ENCODE assay signal across 9 cellular contexts in genomic region chr7:901388-902154, GRCh38. TPM values are rescaled to one million over a fixed set of nuclear protein-coding genes. Genes with fewer than 3 reads are reported as not detected.
DNase-seq lines count a peak whose midpoint lies in the region; ATAC-seq and TF ChIP-seq lines count a peak whose summit lies in the region.
"Had no signal": no experiment of that assay in that cellular context is flagged by ENCODE, and none has a peak within 500 bp of the region (broad histone marks: within the 10 kb centered on the region; RNA-seq: fewer than 3 reads in every experiment).

No MANE protein-coding gene starts in this region.

- no peak overlapping the region for H3K4me3 Mint-ChIP-seq in GM23338
- no peak overlapping the region for H3K4me3 Mint-ChIP-seq in activated T-helper 1 cell treated with anti-CD3 and anti-CD28 coated beads, Interleukin-12 subunit alpha, Interleukin-12 subunit beta, Interleukin-2, Interleukin-4 antibody, amounts not matched to agents 30 ng/mL and 10 ng/mL and 1 ng/mL, durations not matched to agents 14 hours and 24 hours and 36 hours

- H3K36me3 Mint-ChIP-seq in GM23338 (ENCODE audit: low read depth), result peaks cover 2% of the 10 kb centered on the region; the same call in 2 of the 3 replicates
- H3K36me3 Mint-ChIP-seq in activated T-helper 1 cell treated with anti-CD3 and anti-CD28 coated beads, Interleukin-12 subunit alpha, Interleukin-12 subunit beta, Interleukin-2, Interleukin-4 antibody, amounts not matched to agents 30 ng/mL and 10 ng/mL and 1 ng/mL, durations not matched to agents 14 hours and 24 hours and 36 hours (ENCODE audit: low read depth), result peaks cover 2% of the 10 kb centered on the region
- H3K36me3 Mint-ChIP-seq: naive B cell had no signal

- H3K27me3 ChIP-seq in BLaER1 (peaks cover 21% of the 10 kb centered on the region), GM23338 (ENCODE audit: insufficient read depth) (peaks cover 8% of the 10 kb centered on the region)

- H3K27ac ChIP-seq in BLaER1, result no peak overlapping the region
- H3K27ac ChIP-seq in GM23338 (ENCODE audit: low read depth), result no peak overlapping the region

- no peaks in the 10 kb centered on the region for H3K9me3 Mint-ChIP-seq in GM23338
- no peaks in the 10 kb centered on the region for H3K9me3 Mint-ChIP-seq in activated T-helper 1 cell treated with anti-CD3 and anti-CD28 coated beads, Interleukin-12 subunit alpha, Interleukin-12 subunit beta, Interleukin-2, Interleukin-4 antibody, amounts not matched to agents 30 ng/mL and 10 ng/mL and 1 ng/mL, durations not matched to agents 14 hours and 24 hours and 36 hours
- H3K9me3 Mint-ChIP-seq: naive B cell had no signal

- H3K79me2 ChIP-seq in GM23338 (replicated peaks; ENCODE audit: insufficient read depth), result no peaks in the 10 kb centered on the region

- TF ChIP-seq CTCF in GM23338 (conservative IDR thresholded peaks at IDR 0.05; ENCODE audit: low read depth in 2 of 2), result no peak

- ATAC-seq in GM23338 (peak; percentile 83), Right ventricle myocardium superior (ENCODE audit: poor library complexity) (peak; percentile 47), HG03280 (IDR thresholded peaks at IDR 0.05; ENCODE audit: unreplicated experiment) (no peak), GM21423 (IDR thresholded peaks at IDR 0.05; ENCODE audit: unreplicated experiment) (no peak)

- peaks cover 17% of the 10 kb centered on the region for H3K27me3 Mint-ChIP-seq in GM23338 (ENCODE audit: insufficient read depth, low read depth, poor library complexity)
- H3K27me3 Mint-ChIP-seq in activated T-helper 1 cell treated with anti-CD3 and anti-CD28 coated beads, Interleukin-12 subunit alpha, Interleukin-12 subunit beta, Interleukin-2, Interleukin-4 antibody, amounts not matched to agents 30 ng/mL and 10 ng/mL and 1 ng/mL, durations not matched to agents 14 hours and 24 hours and 36 hours (ENCODE audit: insufficient read depth), result peaks cover 5% of the 10 kb centered on the region

- H3K4me3 ChIP-seq in BLaER1 (no peak overlapping the region), GM23338 (peak overlapping the region; percentile 39; the same call in 1 of the 2 replicates)

- H3K9ac ChIP-seq in BLaER1, result no peak overlapping the region; the same call in 1 of the 2 replicates

- H3K4me2 ChIP-seq in BLaER1, result peak overlapping the region; percentile 52
- H3K4me2 ChIP-seq in GM23338, result peak overlapping the region; percentile 70; the same call in 1 of the 2 replicates

- no peak overlapping the region for H3K27ac Mint-ChIP-seq in GM23338
- no peak overlapping the region for H3K27ac Mint-ChIP-seq in activated T-helper 1 cell treated with anti-CD3 and anti-CD28 coated beads, Interleukin-12 subunit alpha, Interleukin-12 subunit beta, Interleukin-2, Interleukin-4 antibody, amounts not matched to agents 30 ng/mL and 10 ng/mL and 1 ng/mL, durations not matched to agents 14 hours and 24 hours and 36 hours

- intact Hi-C loops in activated T-helper 1 cell treated with anti-CD3 and anti-CD28 coated beads, Interleukin-12 subunit alpha, Interleukin-12 subunit beta, Interleukin-2, Interleukin-4 antibody, amounts not matched to agents 30 ng/mL and 10 ng/mL and 1 ng/mL, durations not matched to agents 14 hours and 24 hours and 36 hours (cut with micrococcal nuclease), result loop anchor here (1.0 kb wide), 2 partner anchors 74 to 143 kb away; partner anchors contain the start of genes COX19 and GPR146
- intact Hi-C loops in Right ventricle myocardium superior (cut with DNase I), result no loop called here

- no peaks in the 10 kb centered on the region for H3K9me2 ChIP-seq in GM23338 (ENCODE audit: insufficient read depth)

- H3K4me1 ChIP-seq in BLaER1 (peaks cover 23% of the 10 kb centered on the region), GM23338 (ENCODE audit: insufficient read depth) (no peaks in the 10 kb centered on the region)

- H4K20me1 ChIP-seq in BLaER1 (peaks cover 69% of the 10 kb centered on the region), GM23338 (replicated peaks; ENCODE audit: insufficient read depth) (no peaks in the 10 kb centered on the region)

- peak overlapping the region; percentile 90; the same call in 1 of the 2 replicates for H2AFZ ChIP-seq in GM23338

- H3K9me3 ChIP-seq in BLaER1, result no peaks in the 10 kb centered on the region

- H3K36me3 ChIP-seq in BLaER1, result peaks cover 70% of the 10 kb centered on the region
- H3K36me3 ChIP-seq in GM23338 (ENCODE audit: insufficient read depth), result no peaks in the 10 kb centered on the region

- H3K4me1 Mint-ChIP-seq in GM23338, result no peaks in the 10 kb centered on the region; the same call in 2 of the 3 replicates
- no peaks in the 10 kb centered on the region for H3K4me1 Mint-ChIP-seq in activated T-helper 1 cell treated with anti-CD3 and anti-CD28 coated beads, Interleukin-12 subunit alpha, Interleukin-12 subunit beta, Interleukin-2, Interleukin-4 antibody, amounts not matched to agents 30 ng/mL and 10 ng/mL and 1 ng/mL, durations not matched to agents 14 hours and 24 hours and 36 hours (ENCODE audit: low read depth)

- DNase-seq in GM23338 (ENCODE audit: low spot score), result peak; percentile 92
- peak; percentile 58 for DNase-seq in NCI-H748 treated with DMSO at 0.1 percent for 48 hours (lab: John Stamatoyannopoulos, UW)
- peak; percentile 37 for DNase-seq in activated T-helper 1 cell treated with anti-CD3 and anti-CD28 coated beads, Interleukin-12 subunit alpha, Interleukin-12 subunit beta, Interleukin-2, Interleukin-4 antibody, amounts not matched to agents 30 ng/mL and 10 ng/mL and 1 ng/mL, durations not matched to agents 14 hours and 24 hours and 36 hours (ENCODE audit: low spot score)
- peak; percentile 86 for DNase-seq in Right ventricle myocardium superior
- peak; percentile 13 for DNase-seq in pulmonary artery endothelial cell (ENCODE audit: low read depth, low spot score)
- DNase-seq: naive B cell had no signal

- H3F3A ChIP-seq in GM23338 (replicated peaks; ENCODE audit: low read depth), result 0 out of 2 replicates have a peak, but pooled peaks cover 1% of the 10 kb centered on the region

RNA-seq across cellular contexts. Expression of gene GET4, which starts 25.2 kb away (rescaled TPM):
- 55.0 and 79.1 TPM in 2 replicates for total RNA-seq in GM23338 (2014; rRNA removed; shearing (Covaris generic))
- 48.0 and 54.5 TPM in 2 replicates for polyA plus RNA-seq in GM23338 (2016; fragmentation: Nextera tagmentation; extraction: Ambion mirVana)
- 38.7 and 43.8 TPM in 2 replicates for total RNA-seq in activated T-helper 1 cell treated with anti-CD3 and anti-CD28 coated beads, Interleukin-12 subunit alpha, Interleukin-12 subunit beta, Interleukin-2, Interleukin-4 antibody, amounts not matched to agents 30 ng/mL and 10 ng/mL and 1 ng/mL, durations not matched to agents 14 hours and 24 hours and 36 hours
- total RNA-seq in Right ventricle myocardium superior (20.6 TPM), pulmonary artery endothelial cell (38.5 and 44.2 TPM in 2 replicates)

RNA-seq across cellular contexts. Expression of gene ADAP1, which starts 52.9 kb away (rescaled TPM):
- total RNA-seq in GM23338 (2014; rRNA removed; shearing (Covaris generic)), result 4.3 and 9.6 TPM in 2 replicates
- 1.9 and 2.2 TPM in 2 replicates for polyA plus RNA-seq in GM23338 (2016; fragmentation: Nextera tagmentation; extraction: Ambion mirVana)
- 80.9 and 87.7 TPM in 2 replicates for total RNA-seq in activated T-helper 1 cell treated with anti-CD3 and anti-CD28 coated beads, Interleukin-12 subunit alpha, Interleukin-12 subunit beta, Interleukin-2, Interleukin-4 antibody, amounts not matched to agents 30 ng/mL and 10 ng/mL and 1 ng/mL, durations not matched to agents 14 hours and 24 hours and 36 hours
- total RNA-seq in Right ventricle myocardium superior, result 6.4 TPM
- 0.79 and 1.8 TPM in 2 replicates for total RNA-seq in pulmonary artery endothelial cell

Comparison
In these comparisons a context has a peak if more than half of its experiments do, and no peak if none do; other contexts are left out.
1. ATAC-seq: peak in GM23338 (single experiment) and Right ventricle myocardium superior (single experiment); none in HG03280 (single experiment) and GM21423 (single experiment).
2. DNase-seq: peak in every context shown above with its lines; median percentile 92 in GM23338; 86 in Right ventricle myocardium superior; 58 in NCI-H748 treated with DMSO at 0.1 percent for 48 hours; 37 in activated T-helper 1 cell treated with anti-CD3 and anti-CD28 coated beads, Interleukin-12 subunit alpha, Interleukin-12 subunit beta, Interleukin-2, Interleukin-4 antibody, amounts not matched to agents 30 ng/mL and 10 ng/mL and 1 ng/mL, durations not matched to agents 14 hours and 24 hours and 36 hours; 13 in pulmonary artery endothelial cell.